Comparison of ENCODE assay signal across 14 cellular contexts in genomic region chr9:112699230-112699629, GRCh38. TPM values are rescaled to one million over a fixed set of nuclear protein-coding genes. Genes with fewer than 3 reads are reported as not detected.
DNase-seq lines count a peak whose midpoint lies in the region; ATAC-seq and TF ChIP-seq lines count a peak whose summit lies in the region.
"Had no signal": no experiment of that assay in that cellular context is flagged by ENCODE, and none has a peak within 500 bp of the region (broad histone marks: within the 10 kb centered on the region; RNA-seq: fewer than 3 reads in every experiment).

No MANE protein-coding gene starts in this region.

- TF ChIP-seq CTCF in GM12865 (IDR thresholded peaks at IDR 0.05; ENCODE audit: insufficient read depth, low read depth, low read length, missing control alignments) (no peak), omental fat pad (IDR thresholded peaks at IDR 0.05) (no peak)

- DNase-seq in GM12865 (ENCODE audit: low read depth) (peak; percentile 68), middle frontal gyrus (ENCODE audit: extremely low spot score, low spot score) (no peak), SHP77 (lab: John Stamatoyannopoulos, UW) (no peak), omental fat pad (ENCODE audit: low spot score) (no peak)
- no peak for DNase-seq in activated effector memory CD4-positive, alpha-beta T cell treated with Interleukin-2 at 50 U/mL for 16 hours
- DNase-seq: activated B cell treated with CpG ODN at 0.5 μM for 24 hours; activated naive CD4-positive, alpha-beta T cell; GF-D8; NCI-H510A treated with DMSO at 0.1 percent for 48 hours; tibial artery had no signal

- H3K4me3 ChIP-seq in GM12865 (ENCODE audit: low read depth, low read length), result no peak overlapping the region
- H3K4me3 ChIP-seq: tibial artery had no signal

- ATAC-seq in GM19328 (IDR thresholded peaks at IDR 0.05; ENCODE audit: unreplicated experiment) (peak; percentile 79), HG02798 (IDR thresholded peaks at IDR 0.05; ENCODE audit: poor library complexity, unreplicated experiment) (peak; percentile 77), HG03565 (IDR thresholded peaks at IDR 0.05; ENCODE audit: unreplicated experiment) (peak; percentile 81), omental fat pad (ENCODE audit: low FRiP score) (no peak)
- ATAC-seq: Right ventricle myocardium inferior had no signal

RNA-seq across cellular contexts. Expression of gene INIP, which starts 18.7 kb away (rescaled TPM):
- total RNA-seq in omental fat pad, result 10 to 100 TPM; 11.2 to 16.1 (median 13.6) TPM

RNA-seq across cellular contexts. Expression of gene SNX30, which starts 51.3 kb away (rescaled TPM):
- total RNA-seq in omental fat pad, result 10 to 100 TPM in 3 of 4 donors, 1 to 10 TPM in 1; 8.9 to 27.5 (median 11.6) TPM
